Comparison of ENCODE assay signal across 8 cellular contexts in the genomic region with DNA sequence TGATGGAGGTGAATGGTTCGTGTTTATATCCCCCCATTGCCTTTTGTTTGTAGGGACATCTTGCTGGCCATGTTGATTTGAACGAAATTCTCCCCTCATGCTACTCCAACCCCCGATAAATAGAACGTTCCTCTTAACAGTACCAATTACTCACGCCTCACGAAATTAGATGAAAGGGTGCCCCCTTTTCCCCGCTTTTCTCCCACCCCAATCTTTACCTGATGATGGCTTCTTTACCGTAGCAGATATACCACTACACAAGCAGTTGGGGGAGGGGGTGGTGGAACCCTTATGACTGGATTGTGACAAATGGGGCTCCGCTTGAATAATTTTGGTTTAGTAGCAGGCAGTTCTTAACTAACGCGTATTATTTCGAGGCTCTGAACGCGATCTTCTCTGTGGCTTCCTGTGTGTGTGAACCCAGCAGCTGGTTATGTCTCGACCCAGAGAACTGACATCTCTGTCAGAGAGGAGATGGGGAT. TPM values are rescaled to one million over a fixed set of nuclear protein-coding genes. Genes with fewer than 3 reads are reported as not detected.
DNase-seq lines count a peak whose midpoint lies in the region; ATAC-seq and TF ChIP-seq lines count a peak whose summit lies in the region.

No MANE protein-coding gene starts in this region.

- peak overlapping the region; percentile 52 for H3K27ac ChIP-seq in osteoblast (ENCODE audit: low read depth, low read length)
- peak overlapping the region; percentile 93 to 97 (median 95) for H3K27ac ChIP-seq in thyroid gland

- no peaks in the 10 kb centered on the region for H3K36me3 ChIP-seq in osteoblast (ENCODE audit: insufficient read depth, low read length)
- no peaks in the 10 kb centered on the region for H3K36me3 ChIP-seq in thyroid gland

- H3K79me2 ChIP-seq in osteoblast (ENCODE audit: insufficient read depth, low read length) = peaks cover 60% of the 10 kb centered on the region

- H3K4me1 ChIP-seq in osteoblast (ENCODE audit: insufficient read depth, low read length) (peaks cover 21% of the 10 kb centered on the region), thyroid gland (peaks cover 25 to 27% of the 10 kb centered on the region in 2 donors)

- DNase-seq in DMS 273 (lab: John Stamatoyannopoulos, UW; ENCODE audit: unreplicated experiment) (peak; percentile 55), DMS 273 treated with DMSO at 0.1 percent for 48 hours (lab: John Stamatoyannopoulos, UW) (no peak), foreskin melanocyte (peak; percentile 44), osteoblast (ENCODE audit: insufficient read length, low spot score, missing footprints) (peak; percentile 87), thyroid gland (peak; percentile 64 to 65)
- peak; percentile 50 for DNase-seq in activated T-helper 2 cell treated with anti-CD3 and anti-CD28 coated beads, Interferon-gamma antibody, Interleukin-2, Interleukin-4, amounts not matched to agents 10 μg/mL and 5 μg/mL and 100 μg/mL, durations not matched to agents 14 hours and 24 hours and 36 hours (ENCODE audit: low spot score)

- H2AFZ ChIP-seq in osteoblast (ENCODE audit: low read length) = peak overlapping the region; percentile 17

- peaks cover 8% of the 10 kb centered on the region for H3K9me3 Mint-ChIP-seq in activated T-helper 2 cell treated with anti-CD3 and anti-CD28 coated beads, Interferon-gamma antibody, Interleukin-2, Interleukin-4, amounts not matched to agents 10 μg/mL and 5 μg/mL and 100 μg/mL, durations not matched to agents 14 hours and 24 hours and 36 hours

- intact Hi-C loops in activated T-helper 2 cell treated with anti-CD3 and anti-CD28 coated beads, Interferon-gamma antibody, Interleukin-2, Interleukin-4, amounts not matched to agents 10 μg/mL and 5 μg/mL and 100 μg/mL, durations not matched to agents 14 hours and 24 hours and 36 hours (cut with micrococcal nuclease) = loop anchor here (1.0 to 10.0 kb wide), 4 partner anchors 59 to 190 kb away; partner anchors contain the start of gene CLN6
- intact Hi-C loops in thyroid gland (cut with DNase I) = loop anchor here (10.0 kb wide), 2 partner anchors 160 to 190 kb away; no protein-coding TSS in a partner anchor

- H3K36me3 Mint-ChIP-seq in activated T-helper 2 cell treated with anti-CD3 and anti-CD28 coated beads, Interferon-gamma antibody, Interleukin-2, Interleukin-4, amounts not matched to agents 10 μg/mL and 5 μg/mL and 100 μg/mL, durations not matched to agents 14 hours and 24 hours and 36 hours (ENCODE audit: low read depth) = peaks cover 8% of the 10 kb centered on the region

- H3K27ac Mint-ChIP-seq in activated T-helper 2 cell treated with anti-CD3 and anti-CD28 coated beads, Interferon-gamma antibody, Interleukin-2, Interleukin-4, amounts not matched to agents 10 μg/mL and 5 μg/mL and 100 μg/mL, durations not matched to agents 14 hours and 24 hours and 36 hours = peak overlapping the region; percentile 95

- peak overlapping the region; percentile 99 for H3K4me3 Mint-ChIP-seq in activated T-helper 2 cell treated with anti-CD3 and anti-CD28 coated beads, Interferon-gamma antibody, Interleukin-2, Interleukin-4, amounts not matched to agents 10 μg/mL and 5 μg/mL and 100 μg/mL, durations not matched to agents 14 hours and 24 hours and 36 hours (ENCODE audit: low read depth)

- peak overlapping the region; percentile 98 for H3K4me2 ChIP-seq in osteoblast (ENCODE audit: insufficient read depth, low read length)

- no peaks in the 10 kb centered on the region for H3K27me3 Mint-ChIP-seq in activated T-helper 2 cell treated with anti-CD3 and anti-CD28 coated beads, Interferon-gamma antibody, Interleukin-2, Interleukin-4, amounts not matched to agents 10 μg/mL and 5 μg/mL and 100 μg/mL, durations not matched to agents 14 hours and 24 hours and 36 hours (ENCODE audit: low read depth)

- H3K4me1 Mint-ChIP-seq in activated T-helper 2 cell treated with anti-CD3 and anti-CD28 coated beads, Interferon-gamma antibody, Interleukin-2, Interleukin-4, amounts not matched to agents 10 μg/mL and 5 μg/mL and 100 μg/mL, durations not matched to agents 14 hours and 24 hours and 36 hours (ENCODE audit: low read depth) = peaks cover 42% of the 10 kb centered on the region

- peak in 1 of 2 donors; percentile 34 for TF ChIP-seq POLR2A in thyroid gland (IDR thresholded peaks at IDR 0.05)

- H3K9me3 ChIP-seq in osteoblast (ENCODE audit: low read depth, low read length) = no peaks in the 10 kb centered on the region
- no peaks in the 10 kb centered on the region for H3K9me3 ChIP-seq in thyroid gland

- H3K27me3 ChIP-seq in osteoblast (ENCODE audit: insufficient read depth, low read length) (no peaks in the 10 kb centered on the region), thyroid gland (no peaks in the 10 kb centered on the region)

- TF ChIP-seq CTCF in osteoblast (IDR thresholded peaks at IDR 0.05; ENCODE audit: extremely low read depth, low read depth, low read length) = no peak
- TF ChIP-seq CTCF in thyroid gland (IDR thresholded peaks at IDR 0.05) = no peak

- ATAC-seq in HG03108 (IDR thresholded peaks at IDR 0.05; ENCODE audit: unreplicated experiment) = peak; percentile 43

- 0% methylated on average over 15 of the region's 15 CpGs for WGBS in thyroid gland, 2 donors

- H3K4me3 ChIP-seq in osteoblast (ENCODE audit: insufficient read depth, low read length) (peak overlapping the region; percentile 84), thyroid gland (replicated peaks in 1 of 3) (peak overlapping the region; percentile 79 to 99 (median 96))

- H4K20me1 ChIP-seq in osteoblast (ENCODE audit: insufficient read depth, low read length) = peaks cover 40% of the 10 kb centered on the region

TF ChIP-seq in PFSK-1, 5 proteins besides CTCF, POLR2A, EP300 and RAD21:
- TF ChIP-seq FOXP2 (optimal IDR thresholded peaks at IDR 0.05; ENCODE audit: borderline replicate concordance, extremely low read depth, extremely low read length, insufficient read depth) (no peak), TAF1 (IDR thresholded peaks at IDR 0.05; ENCODE audit: borderline replicate concordance, insufficient read depth, low read length) (no peak), SIN3A (IDR thresholded peaks at IDR 0.05; ENCODE audit: borderline replicate concordance, insufficient read depth, low read length) (peak; percentile 92; the same call in 1 of the 2 replicates), REST (IDR thresholded peaks at IDR 0.05; ENCODE audit: insufficient read depth in 1 of 2, low read depth in 2 of 2, low read length in 2 of 2) (no peak), POLR2AphosphoS5 (IDR thresholded peaks at IDR 0.05; ENCODE audit: low read depth, low read length) (no peak)

RNA-seq across cellular contexts. Expression of gene PIAS1, which starts 1.1 kb away (rescaled TPM):
- polyA plus RNA-seq in PFSK-1 (2012; ENCODE audit: insufficient read length, low read depth) = 28.8 TPM
- 30.3 and 34.4 TPM in 2 replicates for total RNA-seq in activated T-helper 2 cell treated with anti-CD3 and anti-CD28 coated beads, Interferon-gamma antibody, Interleukin-2, Interleukin-4, amounts not matched to agents 10 μg/mL and 5 μg/mL and 100 μg/mL, durations not matched to agents 14 hours and 24 hours and 36 hours
- total RNA-seq in osteoblast (23.6 and 29.0 TPM in 2 replicates), thyroid gland (100 to 1,000 TPM in 2 of 4 donors, 10 to 100 TPM in 2; 91.6 to 202 (median 111) TPM)
